1 cellular context compared by ENCODE assay signal in genomic region chr3:110495201-110495927, GRCh38.
TF ChIP-seq lines count a peak whose summit lies in the region.

No MANE protein-coding gene starts in this region.

TF ChIP-seq in GM12878, 131 proteins besides CTCF, POLR2A, EP300 and RAD21 (continued from another document):
- TF ChIP-seq E2F8 (IDR thresholded peaks at IDR 0.05; ENCODE audit: low read depth, partially characterized antibody) (no peak), RAD51 (IDR thresholded peaks at IDR 0.05) (no peak), SREBF2 (IDR thresholded peaks at IDR 0.05; ENCODE audit: low read length) (no peak)
